7 cellular contexts compared by ENCODE assay signal in the genomic region with DNA sequence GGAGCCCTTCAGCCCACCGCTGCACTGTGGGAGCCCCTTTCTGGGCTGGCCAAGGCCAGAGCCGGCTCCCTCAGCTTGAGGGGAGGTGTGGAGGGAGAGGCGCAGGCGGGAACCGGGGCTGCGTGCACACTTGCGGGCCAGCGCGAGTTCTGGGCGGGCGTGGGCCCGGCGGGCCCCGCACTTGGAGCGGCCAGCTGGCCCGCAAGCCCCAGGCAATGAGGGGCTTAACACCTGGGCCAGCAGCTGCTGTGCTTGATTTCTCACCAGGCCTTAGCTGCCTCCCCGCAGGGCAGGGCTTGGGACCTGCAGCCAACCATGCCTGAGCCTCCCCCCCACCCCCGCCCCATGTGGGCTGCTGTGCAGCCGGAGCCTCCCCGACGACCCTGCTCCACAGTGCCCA. TPM values are rescaled to one million over a fixed set of nuclear protein-coding genes. Genes with fewer than 3 reads are reported as not detected.
"Had no signal": no experiment of that assay in that cellular context is flagged by ENCODE, and none has a peak within 500 bp of the region (broad histone marks: within the 10 kb centered on the region; RNA-seq: fewer than 3 reads in every experiment).

No MANE protein-coding gene starts in this region.

RNA-seq across cellular contexts. Expression of a gene that starts 30.7 kb away (rescaled TPM):
- total RNA-seq: activated naive CD4-positive, alpha-beta T cell treated with anti-CD3 and anti-CD28 coated beads for 36 hours; activated naive CD8-positive, alpha-beta T cell treated with anti-CD3 and anti-CD28 coated beads for 36 hours; activated naive CD8-positive, alpha-beta T cell treated with anti-CD3 and anti-CD28 coated beads, Interleukin-2, amount 10 ng/mL, durations not matched to agents 7 days and 5 days; activated T-cell treated with anti-CD3 and anti-CD28 coated beads, Interleukin-2, amount 50 U/mL, for 72 hours; activated T-helper 1 cell treated with anti-CD3 and anti-CD28 coated beads, Interleukin-12 subunit alpha, Interleukin-12 subunit beta, Interleukin-2, Interleukin-4 antibody, amounts not matched to agents 30 ng/mL and 10 ng/mL and 1 ng/mL, durations not matched to agents 14 hours and 24 hours and 36 hours; activated T-helper 17 cell treated with anti-CD3 and anti-CD28 coated beads, Interleukin-2, amount 50 U/mL, for 72 hours; activated T-helper 2 cell treated with anti-CD3 and anti-CD28 coated beads, Interferon-gamma antibody, Interleukin-2, Interleukin-4, amounts not matched to agents 10 μg/mL and 5 μg/mL and 100 μg/mL, durations not matched to agents 14 hours and 24 hours and 36 hours had no signal
